23 cellular contexts compared by ENCODE assay signal in genomic region chr2:196341318-196341841, GRCh38.
A peak's percentile ranks its signal among the peaks of the same experiment; 100 is the strongest.
DNase-seq lines count a peak whose midpoint lies in the region; ATAC-seq, FAIRE-seq and TF ChIP-seq lines count a peak whose summit lies in the region.
"Had no signal": no experiment of that assay in that cellular context is flagged by ENCODE, and none has a peak within 500 bp of the region (broad histone marks: within the 10 kb centered on the region; RNA-seq: fewer than 3 reads in every experiment).

No MANE protein-coding gene starts in this region.

- no peak overlapping the region for H2AFZ ChIP-seq in GM12878 (ENCODE audit: control insufficient read depth, low read depth, low read length)

- no peaks in the 10 kb centered on the region for H4K20me1 ChIP-seq in GM12878 (ENCODE audit: control insufficient read depth, insufficient read depth)
- H4K20me1 ChIP-seq: BLaER1 treated with 17β-estradiol and CSF1 and Interleukin-3, amounts not matched to agents 10 nM and 100 nM had no signal

- in situ Hi-C loops in GM12878 (cut with MboI), result no loop called here

- H3K4me1 ChIP-seq in GM12878 (ENCODE audit: control insufficient read depth, insufficient read depth, low read length), result peaks cover 7% of the 10 kb centered on the region; the same call in 1 of the 2 replicates
- no peaks in the 10 kb centered on the region for H3K4me1 ChIP-seq in testis

- 48% methylated on average over 2 of the region's 2 CpGs for WGBS in GM12878 (ENCODE audit: insufficient coverage, insufficient replicate concordance, low lambda C conversion rate, missing lambda C conversion rate)
- WGBS in testis, 2 donors, result 57 to 63% methylated on average over 2 of the region's 2 CpGs

- RAD21 ChIA-PET in GM12878 (lab: Charles Lee; ENCODE audit: unreplicated experiment), result interaction anchor here (1.4 kb wide), 1 partner anchor 112 kb away, joined by 5 read pairs; no protein-coding TSS in a partner anchor

- H3K9ac ChIP-seq in GM12878 (ENCODE audit: control insufficient read depth, insufficient read depth, low read length), result no peak overlapping the region
- H3K9ac ChIP-seq: BLaER1 treated with 17β-estradiol and CSF1 and Interleukin-3, amounts not matched to agents 10 nM and 100 nM; KMS-11 had no signal

- no peaks in the 10 kb centered on the region for H3K9me3 ChIP-seq in GM12878 (replicated peaks; ENCODE audit: control insufficient read depth, insufficient read depth, low read length)
- H3K9me3 ChIP-seq in testis, result no peaks in the 10 kb centered on the region
- H3K9me3 ChIP-seq: A549; BLaER1 treated with 17β-estradiol and CSF1 and Interleukin-3, amounts not matched to agents 10 nM and 100 nM; SJSA1 had no signal

- SMC1A ChIA-PET in GM12878 (lab: Charles Lee; ENCODE audit: uncharacterized antibody, unreplicated experiment), result interaction anchor here (0.8 to 1.2 kb wide), 6 partner anchors 8 to 675 kb away, joined by 3 to 5 read pairs (median 3); no protein-coding TSS in a partner anchor

- intact Hi-C loops in GM12878 (cut with micrococcal nuclease; ENCODE audit: unreplicated experiment) (no loop called here), testis (cut with DNase I; ENCODE audit: low total_unique reads) (no loop called here)

- no peak for TF ChIP-seq EP300 in GM12878 (IDR thresholded peaks at IDR 0.05; ENCODE audit: borderline replicate concordance in 1 of 2, control insufficient read depth in 1 of 2, low read depth in 2 of 2, low read length in 2 of 2)

- no peak for TF ChIP-seq RAD21 in GM12878 (IDR thresholded peaks at IDR 0.05; ENCODE audit: insufficient read depth, low read depth, low read length)

- H3K36me3 ChIP-seq in GM12878 (ENCODE audit: control insufficient read depth in 2 of 2, insufficient read depth in 2 of 2, low read length in 1 of 2) (peaks cover 0 to 5% of the 10 kb centered on the region in 2 experiments; a peak in 2 of 4 replicates), testis (ENCODE audit: low read depth, missing control alignments) (no peaks in the 10 kb centered on the region)
- H3K36me3 ChIP-seq: BLaER1 treated with 17β-estradiol and CSF1 and Interleukin-3, amounts not matched to agents 10 nM and 100 nM; SJSA1 had no signal

- peaks cover 7% of the 10 kb centered on the region for H3K79me2 ChIP-seq in GM12878 (ENCODE audit: control insufficient read depth, insufficient read depth, low read length)

- no peak overlapping the region for H3K4me2 ChIP-seq in GM12878 (ENCODE audit: control insufficient read depth, insufficient read depth)
- H3K4me2 ChIP-seq: A549; BLaER1 treated with 17β-estradiol and CSF1 and Interleukin-3, amounts not matched to agents 10 nM and 100 nM; KMS-11 had no signal

- H3K4me3 ChIP-seq in GM12878, result no peak overlapping the region
- no peak overlapping the region for H3K4me3 ChIP-seq in testis
- H3K4me3 ChIP-seq: A549; BLaER1 treated with 17β-estradiol and CSF1 and Interleukin-3, amounts not matched to agents 10 nM and 100 nM; SJSA1 had no signal

- BruUV-seq in GM12878 (replicated peaks; lab: Mats Ljungman, UMichigan), result TSS peak; percentile 27

- TF ChIP-seq POLR2A in GM12878 (IDR thresholded peaks at IDR 0.05; ENCODE audit: low read depth, low read length) (no peak), testis (IDR thresholded peaks at IDR 0.05) (no peak)

- DNase-seq in CD1c-positive myeloid dendritic cell (ENCODE audit: extremely low spot score), result peak; percentile 10
- no peak for DNase-seq in GM19239 (ENCODE audit: insufficient read length, low spot score)
- DNase-seq in OCI-M1 (lab: John Stamatoyannopoulos, UW), result peak; percentile 59
- no peak for DNase-seq in GM12878 (ENCODE audit: low read depth, low spot score)
- DNase-seq in NCI-H524 (lab: John Stamatoyannopoulos, UW), result no peak
- no peak for DNase-seq in testis
- DNase-seq in NCI-H748 (lab: John Stamatoyannopoulos, UW; ENCODE audit: unreplicated experiment), result no peak
- DNase-seq: AML-193; CD4-positive, alpha-beta memory T cell; COR-L47; MV-4-11; NCI-H1105 treated with DMSO at 0.1 percent for 48 hours; NCI-H146; NCI-H1930; NCI-H2107; NCI-H446 treated with DMSO at 0.1 percent for 48 hours; NCI-H526 treated with DMSO at 0.1 percent for 48 hours had no signal

- H3K27ac ChIP-seq in GM12878 (ENCODE audit: control insufficient read depth, insufficient read depth) (no peak overlapping the region), testis (no peak overlapping the region)
- H3K27ac ChIP-seq: A549; BLaER1 treated with 17β-estradiol and CSF1 and Interleukin-3, amounts not matched to agents 10 nM and 100 nM; HL-60; KMS-11; SJSA1 had no signal

- H3K27me3 ChIP-seq in GM12878 (replicated peaks in 1 of 2; ENCODE audit: control insufficient read depth in 2 of 2, insufficient read depth in 2 of 2, low read length in 1 of 2) (no peaks in the 10 kb centered on the region), testis (no peaks in the 10 kb centered on the region)
- H3K27me3 ChIP-seq: BLaER1 treated with 17β-estradiol and CSF1 and Interleukin-3, amounts not matched to agents 10 nM and 100 nM; SJSA1 had no signal

- no peak for TF ChIP-seq CTCF in GM12878 (IDR thresholded peaks at IDR 0.05 in 2 of 3, conservative IDR thresholded peaks at IDR 0.05 in 1 of 3; ENCODE audit: control insufficient read depth in 2 of 3, extremely low read depth in 1 of 3, insufficient read depth in 1 of 3, low read depth in 3 of 3, low read length in 3 of 3)
- no peak for TF ChIP-seq CTCF in testis (IDR thresholded peaks at IDR 0.05)

- CTCF ChIA-PET in GM12878 (lab: Yijun Ruan, JAX), result interaction anchor here (0.9 to 1.0 kb wide), 3 partner anchors 42 to 113 kb away, joined by 3 read pairs; no protein-coding TSS in a partner anchor

- no peak for ATAC-seq in GM12878
- ATAC-seq: A549 had no signal

- POLR2A ChIA-PET in GM12878 (lab: Charles Lee), result no interaction called here

- FAIRE-seq in GM19239 (lab: Jason Lieb, UNC) (peak; percentile 35), GM12878 (lab: Jason Lieb, UNC) (no peak)
- FAIRE-seq: A549, G401.6 had no signal

TF ChIP-seq in GM12878, 131 proteins besides CTCF, POLR2A, EP300 and RAD21:
- peak; percentile 38; the same call in 1 of the 2 replicates for TF ChIP-seq SPI1 (IDR thresholded peaks at IDR 0.05; ENCODE audit: borderline replicate concordance, insufficient read depth, low read depth, low read length)
- TF ChIP-seq, protein P1, sequence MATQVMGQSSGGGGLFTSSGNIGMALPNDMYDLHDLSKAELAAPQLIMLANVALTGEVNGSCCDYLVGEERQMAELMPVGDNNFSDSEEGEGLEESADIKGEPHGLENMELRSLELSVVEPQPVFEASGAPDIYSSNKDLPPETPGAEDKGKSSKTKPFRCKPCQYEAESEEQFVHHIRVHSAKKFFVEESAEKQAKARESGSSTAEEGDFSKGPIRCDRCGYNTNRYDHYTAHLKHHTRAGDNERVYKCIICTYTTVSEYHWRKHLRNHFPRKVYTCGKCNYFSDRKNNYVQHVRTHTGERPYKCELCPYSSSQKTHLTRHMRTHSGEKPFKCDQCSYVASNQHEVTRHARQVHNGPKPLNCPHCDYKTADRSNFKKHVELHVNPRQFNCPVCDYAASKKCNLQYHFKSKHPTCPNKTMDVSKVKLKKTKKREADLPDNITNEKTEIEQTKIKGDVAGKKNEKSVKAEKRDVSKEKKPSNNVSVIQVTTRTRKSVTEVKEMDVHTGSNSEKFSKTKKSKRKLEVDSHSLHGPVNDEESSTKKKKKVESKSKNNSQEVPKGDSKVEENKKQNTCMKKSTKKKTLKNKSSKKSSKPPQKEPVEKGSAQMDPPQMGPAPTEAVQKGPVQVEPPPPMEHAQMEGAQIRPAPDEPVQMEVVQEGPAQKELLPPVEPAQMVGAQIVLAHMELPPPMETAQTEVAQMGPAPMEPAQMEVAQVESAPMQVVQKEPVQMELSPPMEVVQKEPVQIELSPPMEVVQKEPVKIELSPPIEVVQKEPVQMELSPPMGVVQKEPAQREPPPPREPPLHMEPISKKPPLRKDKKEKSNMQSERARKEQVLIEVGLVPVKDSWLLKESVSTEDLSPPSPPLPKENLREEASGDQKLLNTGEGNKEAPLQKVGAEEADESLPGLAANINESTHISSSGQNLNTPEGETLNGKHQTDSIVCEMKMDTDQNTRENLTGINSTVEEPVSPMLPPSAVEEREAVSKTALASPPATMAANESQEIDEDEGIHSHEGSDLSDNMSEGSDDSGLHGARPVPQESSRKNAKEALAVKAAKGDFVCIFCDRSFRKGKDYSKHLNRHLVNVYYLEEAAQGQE (IDR thresholded peaks at IDR 0.05; ENCODE audit: low read depth, low read length), result no peak

Comparison
In these comparisons a context has a peak if more than half of its experiments do, and no peak if none do; other contexts are left out.
1. DNase-seq: peak in CD1c-positive myeloid dendritic cell (single experiment) and OCI-M1 (single experiment); none in GM19239 (single experiment), GM12878 (single experiment), NCI-H524 (0 of 2), testis (single experiment) and NCI-H748 (single experiment).